Comparison of ENCODE assay signal across 1 cellular context in genomic region chr10:127991543-127992255, GRCh38.
TF ChIP-seq lines count a peak whose summit lies in the region.

No MANE protein-coding gene starts in this region.

TF ChIP-seq in GM23338, 12 proteins besides CTCF, POLR2A, EP300 and RAD21 (continued from another document):
- TF ChIP-seq ZNF462 (CRISPR knock-in tag; IDR thresholded peaks at IDR 0.05) (no peak), ETS1 (IDR thresholded peaks at IDR 0.05) (no peak), STAT1 (IDR thresholded peaks at IDR 0.05; ENCODE audit: unreplicated experiment) (no peak)
